ENCODE assay signal across 10 cellular contexts in genomic region chr3:57805674-57806073, GRCh38.
DNase-seq lines count a peak whose midpoint lies in the region; ATAC-seq and TF ChIP-seq lines count a peak whose summit lies in the region.
"Had no signal": no experiment of that assay in that cellular context is flagged by ENCODE, and none has a peak within 500 bp of the region (broad histone marks: within the 10 kb centered on the region; RNA-seq: fewer than 3 reads in every experiment).

No MANE protein-coding gene starts in this region.

- POLR2A ChIA-PET in HEK293T (lab: Yijun Ruan, JAX) = no interaction called here

- DNase-seq in AG20443 (ENCODE audit: low spot score) = peak; percentile 70
- DNase-seq in HS-5 (ENCODE audit: low read depth) = peak; percentile 81
- peak; percentile 38 for DNase-seq in amniotic stem cell (lab: John Stamatoyannopoulos, UW)
- DNase-seq in kidney glomerular epithelial cell (lab: John Stamatoyannopoulos, UW) = peak; percentile 83
- DNase-seq in UCSD-AML1 (lab: John Stamatoyannopoulos, UW; ENCODE audit: unreplicated experiment) = no peak
- no peak for DNase-seq in HEK293T (ENCODE audit: extremely low spot score)
- DNase-seq: hypothalamus, spleen had no signal

- ATAC-seq in GM19452 (IDR thresholded peaks at IDR 0.05; ENCODE audit: unreplicated experiment) = no peak
- no peak for ATAC-seq in HG03442 (IDR thresholded peaks at IDR 0.05; ENCODE audit: unreplicated experiment)

- CTCF ChIA-PET in HEK293T (lab: Yijun Ruan, JAX) = no interaction called here

TF ChIP-seq in HEK293T, 16 proteins besides CTCF, POLR2A, EP300 and RAD21:
- TF ChIP-seq CTBP1 (IDR thresholded peaks at IDR 0.05; ENCODE audit: borderline replicate concordance) (no peak), HDGF (IDR thresholded peaks at IDR 0.05; ENCODE audit: borderline replicate concordance) (no peak), ZNF384 (IDR thresholded peaks at IDR 0.05) (no peak), SP1 (IDR thresholded peaks at IDR 0.05) (no peak), LEF1 (IDR thresholded peaks at IDR 0.05; ENCODE audit: borderline replicate concordance) (no peak), BHLHE40 (IDR thresholded peaks at IDR 0.05; ENCODE audit: borderline replicate concordance) (no peak), PKNOX1 (IDR thresholded peaks at IDR 0.05) (no peak), FOXK2 (IDR thresholded peaks at IDR 0.05) (no peak), TARDBP (IDR thresholded peaks at IDR 0.05) (no peak), ARNT (IDR thresholded peaks at IDR 0.05) (no peak), SUZ12 (IDR thresholded peaks at IDR 0.05) (no peak), L3MBTL2 (conservative IDR thresholded peaks at IDR 0.05) (no peak), ELF4 (IDR thresholded peaks at IDR 0.05) (no peak), FOXM1 (IDR thresholded peaks at IDR 0.05; ENCODE audit: borderline replicate concordance) (no peak), NFRKB (IDR thresholded peaks at IDR 0.05) (no peak), FOXA1 (IDR thresholded peaks at IDR 0.05) (no peak)
TF ChIP-seq in HEK293T: peak in this region for 0.

Comparison
In these comparisons a context has a peak if more than half of its experiments do, and no peak if none do; other contexts are left out.
1. DNase-seq: peak in AG20443 (single experiment), HS-5 (single experiment), amniotic stem cell (single experiment) and kidney glomerular epithelial cell (single experiment); none in UCSD-AML1 (single experiment) and HEK293T (single experiment).